In the genomic region with DNA sequence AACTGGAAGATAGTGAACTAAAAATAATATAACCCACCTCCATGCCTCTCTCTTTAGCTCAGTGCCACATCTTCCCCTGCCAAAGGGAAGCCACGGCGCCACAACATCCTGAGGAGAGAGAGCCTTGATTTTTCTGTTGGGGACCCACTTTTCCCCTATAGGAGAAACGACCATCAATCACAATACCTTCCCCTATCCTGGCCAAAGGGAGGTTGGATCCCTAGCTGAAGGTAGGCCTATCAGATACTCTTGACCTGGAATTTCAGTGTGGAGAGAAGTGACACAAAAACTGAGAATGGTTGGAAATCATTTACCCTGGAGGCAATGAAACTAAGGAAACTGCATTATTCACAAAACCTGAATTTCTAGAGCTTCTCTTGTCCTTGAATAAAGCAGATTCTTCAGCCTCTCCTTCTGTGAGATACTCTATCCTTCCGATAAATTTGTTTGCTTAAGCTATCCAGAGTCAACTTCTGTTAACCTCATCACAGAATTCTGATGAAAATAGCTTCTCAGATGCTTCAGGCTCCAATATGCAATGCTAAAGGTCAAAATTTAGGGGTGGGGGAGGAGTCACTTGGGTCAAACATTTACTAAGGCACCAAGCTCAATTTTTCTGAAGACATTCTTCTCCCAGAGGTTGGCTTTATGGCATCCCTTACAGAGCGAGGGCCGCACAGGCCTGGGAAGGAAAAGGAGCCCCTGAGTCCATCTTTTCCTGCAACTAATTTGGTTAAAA, we compare ENCODE assay signal across 20 cellular contexts. TPM values are rescaled to one million over a fixed set of nuclear protein-coding genes. Genes with fewer than 3 reads are reported as not detected.
DNase-seq lines count a peak whose midpoint lies in the region; ATAC-seq and TF ChIP-seq lines count a peak whose summit lies in the region.
"Had no signal": no experiment of that assay in that cellular context is flagged by ENCODE, and none has a peak within 500 bp of the region (broad histone marks: within the 10 kb centered on the region; RNA-seq: fewer than 3 reads in every experiment).

No MANE protein-coding gene starts in this region.

- H3K36me3 Mint-ChIP-seq in WTC11: peaks cover 7% of the 10 kb centered on the region
- peaks cover 4% of the 10 kb centered on the region for H3K36me3 Mint-ChIP-seq in nephron (ENCODE audit: low read depth)
- peaks cover 5% of the 10 kb centered on the region for H3K36me3 Mint-ChIP-seq in type B pancreatic cell

- DNase-seq in WTC11 (ENCODE audit: low spot score): no peak
- peak; percentile 65 for DNase-seq in left kidney (ENCODE audit: low read depth, low spot score)
- DNase-seq in type B pancreatic cell (ENCODE audit: extremely low spot score, unreplicated experiment): no peak
- DNase-seq in SKM-1 (lab: John Stamatoyannopoulos, UW; ENCODE audit: unreplicated experiment): no peak
- no peak for DNase-seq in stimulated activated naive CD4-positive, alpha-beta T cell (lab: John Stamatoyannopoulos, UW)
- DNase-seq: BE2C; Calu3; CD4-positive, alpha-beta T cell; DMS79; GOT3; IMR-90; Kasumi-1; MM.1S; NCI-H1105; NCI-H1694; NCI-H2227 treated with DMSO at 0.1 percent for 48 hours; NCI-H524; PC-9 had no signal

- TF ChIP-seq CTCF in WTC11 (IDR thresholded peaks at IDR 0.05) (no peak), nephron (IDR thresholded peaks at IDR 0.05; ENCODE audit: unreplicated experiment in 3 of 3) (no peak), type B pancreatic cell (conservative IDR thresholded peaks at IDR 0.05) (no peak)

- ATAC-seq in WTC11 (peak; percentile 15), HG02885 (IDR thresholded peaks at IDR 0.05; ENCODE audit: poor library complexity, unreplicated experiment) (no peak)

- no peak overlapping the region for H3K27ac Mint-ChIP-seq in WTC11
- H3K27ac Mint-ChIP-seq in nephron: peak overlapping the region; percentile 86 to 96 (median 88)
- peak overlapping the region; percentile 73 for H3K27ac Mint-ChIP-seq in type B pancreatic cell
- H3K27ac Mint-ChIP-seq: CD4-positive, alpha-beta T cell had no signal

- H3K4me1 Mint-ChIP-seq in WTC11: peaks cover 39% of the 10 kb centered on the region
- H3K4me1 Mint-ChIP-seq in nephron: peaks cover 32% of the 10 kb centered on the region
- H3K4me1 Mint-ChIP-seq in type B pancreatic cell (ENCODE audit: unreplicated experiment): peaks cover 28% of the 10 kb centered on the region

- H3K4me3 Mint-ChIP-seq in WTC11: no peak overlapping the region
- H3K4me3 Mint-ChIP-seq in nephron: peak overlapping the region in 1 of 3 experiments; percentile 21
- H3K4me3 Mint-ChIP-seq in type B pancreatic cell: no peak overlapping the region
- H3K4me3 Mint-ChIP-seq: CD4-positive, alpha-beta T cell had no signal

- H3K27me3 Mint-ChIP-seq in WTC11 (ENCODE audit: low read depth): no peaks in the 10 kb centered on the region
- H3K27me3 Mint-ChIP-seq in nephron (ENCODE audit: low read depth): no peaks in the 10 kb centered on the region
- H3K27me3 Mint-ChIP-seq in type B pancreatic cell: no peaks in the 10 kb centered on the region
- H3K27me3 Mint-ChIP-seq: CD4-positive, alpha-beta T cell had no signal

- peaks cover 7% of the 10 kb centered on the region for H3K9me3 Mint-ChIP-seq in WTC11
- H3K9me3 Mint-ChIP-seq in nephron: no peaks in the 10 kb centered on the region
- peaks cover 6% of the 10 kb centered on the region for H3K9me3 Mint-ChIP-seq in type B pancreatic cell
- H3K9me3 Mint-ChIP-seq: CD4-positive, alpha-beta T cell had no signal

- CTCF ChIA-PET in WTC11 (lab: Charles Lee): no interaction called here

- POLR2A ChIA-PET in WTC11 (lab: Charles Lee): interaction anchor here (0.6 kb wide), 1 partner anchor 10 kb away, joined by 3 read pairs; no protein-coding TSS in a partner anchor

TF ChIP-seq in WTC11, 78 proteins besides CTCF, POLR2A, EP300 and RAD21:
- TF ChIP-seq GABPB1 (CRISPR knock-in tag; IDR thresholded peaks at IDR 0.05): 0 out of 2 replicates have a peak, but pooled peaks have one; percentile 48
- TF ChIP-seq, protein P1, sequence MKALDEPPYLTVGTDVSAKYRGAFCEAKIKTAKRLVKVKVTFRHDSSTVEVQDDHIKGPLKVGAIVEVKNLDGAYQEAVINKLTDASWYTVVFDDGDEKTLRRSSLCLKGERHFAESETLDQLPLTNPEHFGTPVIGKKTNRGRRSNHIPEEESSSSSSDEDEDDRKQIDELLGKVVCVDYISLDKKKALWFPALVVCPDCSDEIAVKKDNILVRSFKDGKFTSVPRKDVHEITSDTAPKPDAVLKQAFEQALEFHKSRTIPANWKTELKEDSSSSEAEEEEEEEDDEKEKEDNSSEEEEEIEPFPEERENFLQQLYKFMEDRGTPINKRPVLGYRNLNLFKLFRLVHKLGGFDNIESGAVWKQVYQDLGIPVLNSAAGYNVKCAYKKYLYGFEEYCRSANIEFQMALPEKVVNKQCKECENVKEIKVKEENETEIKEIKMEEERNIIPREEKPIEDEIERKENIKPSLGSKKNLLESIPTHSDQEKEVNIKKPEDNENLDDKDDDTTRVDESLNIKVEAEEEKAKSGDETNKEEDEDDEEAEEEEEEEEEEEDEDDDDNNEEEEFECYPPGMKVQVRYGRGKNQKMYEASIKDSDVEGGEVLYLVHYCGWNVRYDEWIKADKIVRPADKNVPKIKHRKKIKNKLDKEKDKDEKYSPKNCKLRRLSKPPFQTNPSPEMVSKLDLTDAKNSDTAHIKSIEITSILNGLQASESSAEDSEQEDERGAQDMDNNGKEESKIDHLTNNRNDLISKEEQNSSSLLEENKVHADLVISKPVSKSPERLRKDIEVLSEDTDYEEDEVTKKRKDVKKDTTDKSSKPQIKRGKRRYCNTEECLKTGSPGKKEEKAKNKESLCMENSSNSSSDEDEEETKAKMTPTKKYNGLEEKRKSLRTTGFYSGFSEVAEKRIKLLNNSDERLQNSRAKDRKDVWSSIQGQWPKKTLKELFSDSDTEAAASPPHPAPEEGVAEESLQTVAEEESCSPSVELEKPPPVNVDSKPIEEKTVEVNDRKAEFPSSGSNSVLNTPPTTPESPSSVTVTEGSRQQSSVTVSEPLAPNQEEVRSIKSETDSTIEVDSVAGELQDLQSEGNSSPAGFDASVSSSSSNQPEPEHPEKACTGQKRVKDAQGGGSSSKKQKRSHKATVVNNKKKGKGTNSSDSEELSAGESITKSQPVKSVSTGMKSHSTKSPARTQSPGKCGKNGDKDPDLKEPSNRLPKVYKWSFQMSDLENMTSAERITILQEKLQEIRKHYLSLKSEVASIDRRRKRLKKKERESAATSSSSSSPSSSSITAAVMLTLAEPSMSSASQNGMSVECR (CRISPR knock-in tag; IDR thresholded peaks at IDR 0.05; ENCODE audit: borderline replicate concordance): no peak
- peak; percentile 49 for TF ChIP-seq NFYB (CRISPR knock-in tag; conservative IDR thresholded peaks at IDR 0.05; ENCODE audit: low read depth)
- no peak for TF ChIP-seq ZNF423 (CRISPR knock-in tag; IDR thresholded peaks at IDR 0.05)
TF ChIP-seq in WTC11: peak in this region for 2.

RNA-seq across cellular contexts. Expression of a gene that starts 27.0 kb away (rescaled TPM):
- total RNA-seq in WTC11 (2021) (136 to 245 TPM (median 141 TPM) in 3 replicates), type B pancreatic cell (ENCODE audit: low replicate concordance) (43.0 TPM in 2 replicates)
